Comparison of ENCODE assay signal across 23 cellular contexts in genomic region chr7:16079723-16080122, GRCh38.
"Had no signal": no experiment of that assay in that cellular context is flagged by ENCODE, and none has a peak within 500 bp of the region (broad histone marks: within the 10 kb centered on the region; RNA-seq: fewer than 3 reads in every experiment).

No MANE protein-coding gene starts in this region.

- H3K4me3 ChIP-seq: colonic mucosa had no signal

- H3K4me1 ChIP-seq: colonic mucosa had no signal

- H3K36me3 ChIP-seq: colonic mucosa had no signal

- H3K27ac Mint-ChIP-seq: activated CD4-positive, alpha-beta memory T cell treated with anti-CD3 and anti-CD28 coated beads, Interleukin-2, amount 10 ng/mL, durations not matched to agents 7 days and 5 days; activated CD4-positive, alpha-beta T cell treated with anti-CD3 and anti-CD28 coated beads, Interleukin-2, amount 10 ng/mL, durations not matched to agents 7 days and 5 days; activated naive CD8-positive, alpha-beta T cell; activated T-helper 17 cell treated with anti-CD3 and anti-CD28 coated beads, Interleukin-2, amount 50 U/mL, for 72 hours; endodermal cell had no signal

- H3K9me3 ChIP-seq: colonic mucosa had no signal

- H3K9me3 Mint-ChIP-seq: activated CD4-positive, alpha-beta memory T cell treated with anti-CD3 and anti-CD28 coated beads, Interleukin-2, amount 10 ng/mL, durations not matched to agents 7 days and 5 days; activated CD4-positive, alpha-beta T cell treated with anti-CD3 and anti-CD28 coated beads, Interleukin-2, amount 10 ng/mL, durations not matched to agents 7 days and 5 days; activated T-cell treated with anti-CD3 and anti-CD28 coated beads, Interleukin-2, amount 50 U/mL, for 4 hours; activated T-helper 17 cell treated with anti-CD3 and anti-CD28 coated beads, Interleukin-2, amount 50 U/mL, for 72 hours; endodermal cell had no signal

- DNase-seq: activated CD4-positive, alpha-beta memory T cell treated with anti-CD3 and anti-CD28 coated beads, Interleukin-2, amount 10 ng/mL, durations not matched to agents 7 days and 5 days; activated CD4-positive, alpha-beta T cell treated with anti-CD3 and anti-CD28 coated beads for 1 hour; activated CD4-positive, alpha-beta T cell treated with anti-CD3 and anti-CD28 coated beads for 4 hours; activated CD4-positive, alpha-beta T cell treated with anti-CD3 and anti-CD28 coated beads, Interleukin-2, amount 10 ng/mL, durations not matched to agents 7 days and 5 days; activated CD4-positive, alpha-beta T cell treated with anti-CD3 and anti-CD28 coated beads, Interleukin-2, amount 50 U/mL, for 4 hours; activated CD4-positive, CD25-positive, alpha-beta regulatory T cell; activated effector memory CD4-positive, alpha-beta T cell treated with Interleukin-2 at 50 U/mL for 16 hours; activated gamma-delta T cell treated with Interleukin-2 at 50 U/mL for 16 hours; activated naive CD4-positive, alpha-beta T cell treated with anti-CD3 and anti-CD28 coated beads, Interleukin-2, amount 50 U/mL, for 16 hours; activated naive CD4-positive, alpha-beta T cell treated with Interleukin-2 at 50 U/mL for 16 hours; activated T-cell treated with anti-CD3 and anti-CD28 coated beads, Interleukin-2, amount 50 U/mL, for 4 hours; amniotic stem cell; anterior cingulate cortex; caudate nucleus; cerebellar nuclear complex; colonic mucosa; effector CD8-positive, alpha-beta T cell; endodermal cell; head of caudate nucleus; T-helper 2 cell had no signal

- H3K36me3 Mint-ChIP-seq: activated naive CD8-positive, alpha-beta T cell had no signal

- ATAC-seq: activated T-cell treated with anti-CD3 and anti-CD28 coated beads, Interleukin-2, amount 50 U/mL, for 4 hours; activated T-helper 17 cell treated with anti-CD3 and anti-CD28 coated beads, Interleukin-2, amount 50 U/mL, for 72 hours; esophagus mucosa had no signal

- H3K27me3 Mint-ChIP-seq: activated CD4-positive, alpha-beta memory T cell treated with anti-CD3 and anti-CD28 coated beads, Interleukin-2, amount 10 ng/mL, durations not matched to agents 7 days and 5 days; activated CD4-positive, alpha-beta T cell treated with anti-CD3 and anti-CD28 coated beads, Interleukin-2, amount 10 ng/mL, durations not matched to agents 7 days and 5 days; activated naive CD8-positive, alpha-beta T cell; activated T-helper 17 cell treated with anti-CD3 and anti-CD28 coated beads, Interleukin-2, amount 50 U/mL, for 72 hours had no signal

- H3K27me3 ChIP-seq: colonic mucosa had no signal

- H3K4me1 Mint-ChIP-seq: activated CD4-positive, alpha-beta memory T cell treated with anti-CD3 and anti-CD28 coated beads, Interleukin-2, amount 10 ng/mL, durations not matched to agents 7 days and 5 days; activated CD4-positive, alpha-beta T cell treated with anti-CD3 and anti-CD28 coated beads, Interleukin-2, amount 10 ng/mL, durations not matched to agents 7 days and 5 days; activated T-helper 17 cell treated with anti-CD3 and anti-CD28 coated beads, Interleukin-2, amount 50 U/mL, for 72 hours had no signal

- H3K4me3 Mint-ChIP-seq: activated CD4-positive, alpha-beta memory T cell treated with anti-CD3 and anti-CD28 coated beads, Interleukin-2, amount 10 ng/mL, durations not matched to agents 7 days and 5 days; activated CD4-positive, alpha-beta T cell treated with anti-CD3 and anti-CD28 coated beads, Interleukin-2, amount 10 ng/mL, durations not matched to agents 7 days and 5 days; activated naive CD8-positive, alpha-beta T cell; activated T-cell treated with anti-CD3 and anti-CD28 coated beads, Interleukin-2, amount 50 U/mL, for 4 hours; activated T-helper 17 cell treated with anti-CD3 and anti-CD28 coated beads, Interleukin-2, amount 50 U/mL, for 72 hours; endodermal cell had no signal
